ENCODE assay signal across 12 cellular contexts in genomic region chr11:68832476-68833176, GRCh38. TPM values are rescaled to one million over a fixed set of nuclear protein-coding genes. Genes with fewer than 3 reads are reported as not detected.
DNase-seq lines count a peak whose midpoint lies in the region; ATAC-seq and TF ChIP-seq lines count a peak whose summit lies in the region.
"Had no signal": no experiment of that assay in that cellular context is flagged by ENCODE, and none has a peak within 500 bp of the region (broad histone marks: within the 10 kb centered on the region; RNA-seq: fewer than 3 reads in every experiment).

No MANE protein-coding gene starts in this region.

- no peak overlapping the region for H3K9ac ChIP-seq in skeletal muscle satellite cell (ENCODE audit: low read depth, low read length)

- peak; percentile 48 for DNase-seq in GM03348 (ENCODE audit: low spot score)
- DNase-seq in RWPE1 (ENCODE audit: low spot score), result no peak
- no peak for DNase-seq in activated effector memory CD4-positive, alpha-beta T cell treated with anti-CD3 and anti-CD28 coated beads, Interleukin-2, amount 50 U/mL, for 16 hours
- no peak for DNase-seq in EL
- DNase-seq: activated CD4-positive, CD25-positive, alpha-beta regulatory T cell treated with anti-CD3 and anti-CD28 coated beads, Interleukin-2, amount 50 U/mL, for 72 hours; amygdala; foreskin melanocyte; naive B cell; retina had no signal

- no peak overlapping the region for H3K4me3 ChIP-seq in gastroesophageal sphincter
- H3K4me3 ChIP-seq in skeletal muscle satellite cell (ENCODE audit: low read length), result no peak overlapping the region

- no peaks in the 10 kb centered on the region for H3K27me3 ChIP-seq in gastroesophageal sphincter
- no peaks in the 10 kb centered on the region for H3K27me3 ChIP-seq in skeletal muscle satellite cell (ENCODE audit: control insufficient read depth, insufficient read depth, low read length)

- H3K9me3 ChIP-seq in gastroesophageal sphincter (no peaks in the 10 kb centered on the region), skeletal muscle satellite cell (replicated peaks; ENCODE audit: low read length) (no peaks in the 10 kb centered on the region)

- peaks cover 0 to 18% of the 10 kb centered on the region in 2 donors for H3K36me3 ChIP-seq in gastroesophageal sphincter
- no peaks in the 10 kb centered on the region for H3K36me3 ChIP-seq in skeletal muscle satellite cell (ENCODE audit: insufficient read depth, low read length)

- CTCF ChIA-PET in RWPE1 (lab: Yijun Ruan, JAX), result interaction anchor here (0.6 kb wide), 1 partner anchor 477 kb away, joined by 3 read pairs; no protein-coding TSS in a partner anchor

- H3K4me1 ChIP-seq in gastroesophageal sphincter (peaks cover 10 to 100% (median 78%) of the 10 kb centered on the region in 3 donors), skeletal muscle satellite cell (ENCODE audit: control insufficient read depth, insufficient read depth, low read length) (peaks cover 7% of the 10 kb centered on the region)

- peak overlapping the region; percentile 53 for H3K27ac ChIP-seq in RWPE1
- peak overlapping the region in 3 of 4 donors; percentile 42 to 73 (median 52) for H3K27ac ChIP-seq in gastroesophageal sphincter

- H3K4me2 ChIP-seq in skeletal muscle satellite cell (ENCODE audit: low read length), result peak overlapping the region; percentile 14

- ATAC-seq in gastroesophageal sphincter (peak; percentile 62), GM19395 (IDR thresholded peaks at IDR 0.05; ENCODE audit: unreplicated experiment) (no peak)

- TF ChIP-seq CTCF in RWPE1 (conservative IDR thresholded peaks at IDR 0.05; ENCODE audit: low read depth) (no peak), gastroesophageal sphincter (IDR thresholded peaks at IDR 0.05) (peak in 1 of 4 experiments; percentile 4)

- no peak for TF ChIP-seq POLR2A in gastroesophageal sphincter (IDR thresholded peaks at IDR 0.05)

- WGBS in gastroesophageal sphincter (ENCODE audit: low coverage in 1 of 2), 2 donors, result 47 to 54% methylated on average over 2 to 4 of the region's 8 CpGs

- POLR2A ChIA-PET in RWPE1 (lab: Yijun Ruan, JAX; ENCODE audit: low non-redundant PET), result no interaction called here

- no peak for TF ChIP-seq EP300 in gastroesophageal sphincter (IDR thresholded peaks at IDR 0.05)

RNA-seq across cellular contexts. Expression of gene CPT1A, which starts 9.1 kb away (rescaled TPM):
- total RNA-seq in gastroesophageal sphincter, result 100 to 1,000 TPM in 1 of 4 donors, 10 to 100 TPM in 3; 33.4 to 103 (median 74.7) TPM
- 20.8 and 26.0 TPM in 2 replicates for total RNA-seq in skeletal muscle satellite cell (2012; rRNA removed)
